Comparison of ENCODE assay signal across 1 cellular context in genomic region chr1:212858055-212858460, GRCh38.
TF ChIP-seq lines count a peak whose summit lies in the region.

Gene FLVCR1 (plus strand): TSS chr1:212858275. CDS start chr1:212858453, 178 bp downstream.

TF ChIP-seq in HepG2, 621 proteins besides CTCF, POLR2A, EP300 and RAD21 (continued from another document and continues in another):
- TF ChIP-seq ZNF318 (CRISPR knock-in tag; IDR thresholded peaks at IDR 0.05) (no peak), PAXIP1 (CRISPR knock-in tag; conservative IDR thresholded peaks at IDR 0.05) (peak; percentile 64), GMEB2 (CRISPR knock-in tag; IDR thresholded peaks at IDR 0.05; ENCODE audit: low read depth) (no peak), TFDP1 (CRISPR knock-in tag; IDR thresholded peaks at IDR 0.05; ENCODE audit: borderline replicate concordance) (peak; percentile 84; the same call in 1 of the 2 replicates), ZNF670 (CRISPR knock-in tag; IDR thresholded peaks at IDR 0.05; ENCODE audit: borderline replicate concordance) (0 out of 2 replicates have a peak, but pooled peaks have one; percentile 75), MED13 (CRISPR knock-in tag; IDR thresholded peaks at IDR 0.05) (no peak; the same call in 1 of the 2 replicates), FOXK1 (CRISPR knock-in tag; IDR thresholded peaks at IDR 0.05; ENCODE audit: borderline replicate concordance, low read depth) (0 out of 2 replicates have a peak, but pooled peaks have one; percentile 23), ZNF704 (CRISPR knock-in tag; IDR thresholded peaks at IDR 0.05; ENCODE audit: borderline replicate concordance) (peak; percentile 21; the same call in 1 of the 2 replicates), MED8 (CRISPR knock-in tag; IDR thresholded peaks at IDR 0.05; ENCODE audit: insufficient replicate concordance) (peak; percentile 25), ZNF343 (CRISPR knock-in tag; IDR thresholded peaks at IDR 0.05) (peak; percentile 42), SAP130 (CRISPR knock-in tag; IDR thresholded peaks at IDR 0.05; ENCODE audit: low read depth) (peak; percentile 84), ZNF577 (CRISPR knock-in tag; IDR thresholded peaks at IDR 0.05; ENCODE audit: borderline replicate concordance, low read depth) (no peak), EZH2 (conservative IDR thresholded peaks at IDR 0.05; ENCODE audit: low read depth, low read length) (no peak), ATRX (CRISPR knock-in tag; IDR thresholded peaks at IDR 0.05; ENCODE audit: borderline replicate concordance) (no peak), CBX1 (IDR thresholded peaks at IDR 0.05; ENCODE audit: low read depth) (no peak), ZNF724P (CRISPR knock-in tag; IDR thresholded peaks at IDR 0.05; ENCODE audit: borderline replicate concordance) (no peak), ATF4 (CRISPR knock-in tag; IDR thresholded peaks at IDR 0.05) (no peak), RORA (CRISPR knock-in tag; IDR thresholded peaks at IDR 0.05) (no peak), ZNF772 (CRISPR knock-in tag; IDR thresholded peaks at IDR 0.05) (peak; percentile 44), ZNF614 (CRISPR knock-in tag; IDR thresholded peaks at IDR 0.05; ENCODE audit: borderline replicate concordance) (no peak), CEBPZ (IDR thresholded peaks at IDR 0.05; ENCODE audit: low read length) (no peak), POLR2AphosphoS2 (IDR thresholded peaks at IDR 0.05; ENCODE audit: low read depth, low read length) (no peak), ZNF543 (CRISPR knock-in tag; IDR thresholded peaks at IDR 0.05) (0 out of 2 replicates have a peak, but pooled peaks have one; percentile 28), GRHL1 (CRISPR knock-in tag; conservative IDR thresholded peaks at IDR 0.05) (no peak), ZNF317 (CRISPR knock-in tag; IDR thresholded peaks at IDR 0.05) (no peak), ZNF207 (IDR thresholded peaks at IDR 0.05; ENCODE audit: borderline replicate concordance) (no peak), KDM3A (CRISPR knock-in tag; IDR thresholded peaks at IDR 0.05; ENCODE audit: low read depth) (peak; percentile 52; the same call in 1 of the 2 replicates), ZSCAN31 (CRISPR knock-in tag; IDR thresholded peaks at IDR 0.05; ENCODE audit: low read depth) (peak; percentile 72), THAP7 (CRISPR knock-in tag; IDR thresholded peaks at IDR 0.05) (no peak), ZBTB20 (CRISPR knock-in tag; IDR thresholded peaks at IDR 0.05; ENCODE audit: borderline replicate concordance, low read depth) (peak; percentile 24; the same call in 1 of the 2 replicates)
